Comparison of ENCODE assay signal across 1 cellular context in the genomic region with DNA sequence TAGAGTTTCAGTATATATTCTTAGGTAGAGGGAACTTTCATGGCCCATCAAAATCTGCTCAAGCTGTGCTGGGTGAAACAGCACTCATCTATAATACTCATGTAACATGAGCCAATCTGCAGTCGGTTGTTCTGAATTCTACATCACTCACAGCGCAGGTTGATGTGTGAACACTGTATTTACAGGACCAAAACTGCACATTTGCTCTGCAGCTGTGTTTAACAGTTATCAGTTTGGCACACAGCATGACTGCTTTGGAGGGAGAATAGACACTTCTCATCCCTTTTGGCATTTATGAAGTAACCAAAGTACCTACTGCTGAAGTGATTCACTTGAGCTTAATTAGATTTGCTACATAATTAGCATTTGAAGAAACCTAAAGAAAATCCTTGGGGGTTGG.
TF ChIP-seq lines count a peak whose summit lies in the region.

No MANE protein-coding gene starts in this region.

TF ChIP-seq in WTC11, 78 proteins besides CTCF, POLR2A, EP300 and RAD21 (continued from another document):
- TF ChIP-seq, protein P1, sequence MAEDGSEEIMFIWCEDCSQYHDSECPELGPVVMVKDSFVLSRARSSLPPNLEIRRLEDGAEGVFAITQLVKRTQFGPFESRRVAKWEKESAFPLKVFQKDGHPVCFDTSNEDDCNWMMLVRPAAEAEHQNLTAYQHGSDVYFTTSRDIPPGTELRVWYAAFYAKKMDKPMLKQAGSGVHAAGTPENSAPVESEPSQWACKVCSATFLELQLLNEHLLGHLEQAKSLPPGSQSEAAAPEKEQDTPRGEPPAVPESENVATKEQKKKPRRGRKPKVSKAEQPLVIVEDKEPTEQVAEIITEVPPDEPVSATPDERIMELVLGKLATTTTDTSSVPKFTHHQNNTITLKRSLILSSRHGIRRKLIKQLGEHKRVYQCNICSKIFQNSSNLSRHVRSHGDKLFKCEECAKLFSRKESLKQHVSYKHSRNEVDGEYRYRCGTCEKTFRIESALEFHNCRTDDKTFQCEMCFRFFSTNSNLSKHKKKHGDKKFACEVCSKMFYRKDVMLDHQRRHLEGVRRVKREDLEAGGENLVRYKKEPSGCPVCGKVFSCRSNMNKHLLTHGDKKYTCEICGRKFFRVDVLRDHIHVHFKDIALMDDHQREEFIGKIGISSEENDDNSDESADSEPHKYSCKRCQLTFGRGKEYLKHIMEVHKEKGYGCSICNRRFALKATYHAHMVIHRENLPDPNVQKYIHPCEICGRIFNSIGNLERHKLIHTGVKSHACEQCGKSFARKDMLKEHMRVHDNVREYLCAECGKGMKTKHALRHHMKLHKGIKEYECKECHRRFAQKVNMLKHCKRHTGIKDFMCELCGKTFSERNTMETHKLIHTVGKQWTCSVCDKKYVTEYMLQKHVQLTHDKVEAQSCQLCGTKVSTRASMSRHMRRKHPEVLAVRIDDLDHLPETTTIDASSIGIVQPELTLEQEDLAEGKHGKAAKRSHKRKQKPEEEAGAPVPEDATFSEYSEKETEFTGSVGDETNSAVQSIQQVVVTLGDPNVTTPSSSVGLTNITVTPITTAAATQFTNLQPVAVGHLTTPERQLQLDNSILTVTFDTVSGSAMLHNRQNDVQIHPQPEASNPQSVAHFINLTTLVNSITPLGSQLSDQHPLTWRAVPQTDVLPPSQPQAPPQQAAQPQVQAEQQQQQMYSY (CRISPR knock-in tag; IDR thresholded peaks at IDR 0.05) = no peak
- TF ChIP-seq FOXP1 (CRISPR knock-in tag; IDR thresholded peaks at IDR 0.05; ENCODE audit: borderline replicate concordance) = no peak
